1 cellular context compared by ENCODE assay signal in genomic region chr2:205975082-205975949, GRCh38.
TF ChIP-seq lines count a peak whose summit lies in the region.

No MANE protein-coding gene starts in this region.

TF ChIP-seq in HepG2, 621 proteins besides CTCF, POLR2A, EP300 and RAD21 (continued from another document and continues in another):
- peak; percentile 76; the same call in 1 of the 2 replicates for TF ChIP-seq ARID4A (CRISPR knock-in tag; IDR thresholded peaks at IDR 0.05; ENCODE audit: borderline replicate concordance)
- TF ChIP-seq ZNF737 (CRISPR knock-in tag; IDR thresholded peaks at IDR 0.05; ENCODE audit: borderline replicate concordance): no peak
- TF ChIP-seq ZNF790 (CRISPR knock-in tag; IDR thresholded peaks at IDR 0.05; ENCODE audit: borderline replicate concordance): no peak; the same call in 1 of the 2 replicates
- TF ChIP-seq ATF1 (CRISPR knock-in tag; IDR thresholded peaks at IDR 0.05): peak; percentile 77; the same call in 1 of the 2 replicates
- peak; percentile 78 for TF ChIP-seq HINFP (CRISPR knock-in tag; IDR thresholded peaks at IDR 0.05; ENCODE audit: low read depth)
- peak; percentile 96; the same call in 1 of the 2 replicates for TF ChIP-seq ZBTB38 (CRISPR knock-in tag; IDR thresholded peaks at IDR 0.05)
- TF ChIP-seq KMT2B (CRISPR knock-in tag; IDR thresholded peaks at IDR 0.05): peak; percentile 58; the same call in 1 of the 2 replicates
- TF ChIP-seq, protein P1, sequence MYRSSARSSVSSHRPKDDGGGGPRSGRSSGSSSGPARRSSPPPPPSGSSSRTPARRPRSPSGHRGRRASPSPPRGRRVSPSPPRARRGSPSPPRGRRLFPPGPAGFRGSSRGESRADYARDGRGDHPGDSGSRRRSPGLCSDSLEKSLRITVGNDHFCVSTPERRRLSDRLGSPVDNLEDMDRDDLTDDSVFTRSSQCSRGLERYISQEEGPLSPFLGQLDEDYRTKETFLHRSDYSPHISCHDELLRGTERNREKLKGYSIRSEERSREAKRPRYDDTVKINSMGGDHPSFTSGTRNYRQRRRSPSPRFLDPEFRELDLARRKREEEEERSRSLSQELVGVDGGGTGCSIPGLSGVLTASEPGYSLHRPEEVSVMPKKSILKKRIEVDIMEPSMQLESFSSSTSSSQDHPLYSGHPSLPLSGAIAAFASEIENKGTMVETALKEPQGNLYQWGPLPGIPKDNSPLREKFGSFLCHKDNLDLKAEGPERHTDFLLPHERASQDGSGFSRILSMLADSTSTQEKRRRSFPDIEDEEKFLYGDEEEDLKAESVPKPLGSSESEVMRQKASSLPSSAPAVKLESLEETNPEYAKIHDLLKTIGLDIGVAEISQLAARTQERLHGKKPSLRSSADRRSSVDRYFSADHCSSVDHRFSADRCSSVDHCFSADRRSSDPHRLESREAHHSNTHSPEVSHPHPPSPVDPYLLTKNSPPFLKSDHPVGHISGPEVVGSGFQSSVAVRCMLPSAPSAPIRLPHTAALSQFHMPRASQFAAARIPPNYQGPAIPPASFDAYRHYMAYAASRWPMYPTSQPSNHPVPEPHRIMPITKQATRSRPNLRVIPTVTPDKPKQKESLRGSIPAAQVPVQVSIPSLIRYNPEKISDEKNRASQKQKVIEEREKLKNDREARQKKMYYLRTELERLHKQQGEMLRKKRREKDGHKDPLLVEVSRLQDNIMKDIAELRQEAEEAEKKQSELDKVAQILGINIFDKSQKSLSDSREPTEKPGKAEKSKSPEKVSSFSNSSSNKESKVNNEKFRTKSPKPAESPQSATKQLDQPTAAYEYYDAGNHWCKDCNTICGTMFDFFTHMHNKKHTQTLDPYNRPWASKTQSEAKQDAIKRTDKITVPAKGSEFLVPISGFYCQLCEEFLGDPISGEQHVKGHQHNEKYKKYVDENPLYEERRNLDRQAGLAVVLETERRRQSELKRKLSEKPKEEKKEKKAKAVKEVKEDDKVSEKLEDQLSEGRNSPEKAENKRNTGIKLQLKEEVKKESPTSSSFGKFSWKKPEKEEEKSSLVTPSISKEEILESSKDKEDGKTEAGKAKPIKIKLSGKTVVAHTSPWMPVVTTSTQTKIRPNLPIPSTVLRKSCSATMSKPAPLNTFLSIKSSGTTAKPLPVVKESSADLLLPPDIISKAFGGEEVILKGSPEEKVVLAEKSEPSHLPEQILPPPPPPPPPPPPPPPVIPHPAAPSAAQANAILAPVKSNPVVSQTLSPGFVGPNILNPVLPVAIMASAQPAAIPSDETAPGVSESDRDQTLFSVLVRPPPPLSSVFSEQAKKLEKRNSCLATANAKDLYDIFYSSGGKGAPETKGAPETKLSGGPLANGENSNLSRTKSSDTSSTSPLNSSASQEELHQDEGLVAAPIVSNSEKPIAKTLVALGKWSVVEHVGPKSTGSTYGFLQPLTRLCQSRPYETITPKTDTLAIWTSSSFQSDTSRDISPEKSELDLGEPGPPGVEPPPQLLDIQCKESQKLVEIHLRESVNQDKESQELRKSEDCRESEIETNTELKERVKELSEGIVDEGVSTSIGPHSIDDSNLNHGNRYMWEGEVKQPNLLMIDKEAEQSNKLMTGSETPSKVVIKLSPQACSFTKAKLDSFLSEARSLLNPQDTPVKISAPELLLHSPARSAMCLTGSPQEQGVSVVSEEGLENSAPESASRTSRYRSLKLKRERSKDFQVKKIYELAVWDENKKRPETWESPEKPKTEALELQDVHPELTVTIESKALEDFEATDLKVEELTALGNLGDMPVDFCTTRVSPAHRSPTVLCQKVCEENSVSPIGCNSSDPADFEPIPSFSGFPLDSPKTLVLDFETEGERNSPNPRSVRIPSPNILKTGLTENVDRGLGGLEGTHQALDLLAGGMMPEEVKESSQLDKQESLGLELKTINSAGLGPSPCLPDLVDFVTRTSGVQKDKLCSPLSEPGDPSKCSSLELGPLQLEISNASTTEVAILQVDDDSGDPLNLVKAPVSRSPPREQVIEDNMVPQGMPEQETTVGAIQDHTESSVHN (CRISPR knock-in tag; IDR thresholded peaks at IDR 0.05): peak; percentile 81
- peak; percentile 85; the same call in 1 of the 2 replicates for TF ChIP-seq ZNF878 (CRISPR knock-in tag; IDR thresholded peaks at IDR 0.05)
- no peak for TF ChIP-seq ZNF724P (CRISPR knock-in tag; IDR thresholded peaks at IDR 0.05; ENCODE audit: borderline replicate concordance)
- peak; percentile 44; the same call in 1 of the 2 replicates for TF ChIP-seq WIZ (CRISPR knock-in tag; IDR thresholded peaks at IDR 0.05)
- no peak for TF ChIP-seq NONO (IDR thresholded peaks at IDR 0.05)
- TF ChIP-seq NONO (CRISPR knock-in tag; conservative IDR thresholded peaks at IDR 0.05): peak; percentile 98
- TF ChIP-seq PAX8 (CRISPR knock-in tag; IDR thresholded peaks at IDR 0.05; ENCODE audit: borderline replicate concordance): no peak
- TF ChIP-seq XRCC5 (optimal IDR thresholded peaks at IDR 0.05; ENCODE audit: low read length): peak; percentile 68
- TF ChIP-seq, protein P2, sequence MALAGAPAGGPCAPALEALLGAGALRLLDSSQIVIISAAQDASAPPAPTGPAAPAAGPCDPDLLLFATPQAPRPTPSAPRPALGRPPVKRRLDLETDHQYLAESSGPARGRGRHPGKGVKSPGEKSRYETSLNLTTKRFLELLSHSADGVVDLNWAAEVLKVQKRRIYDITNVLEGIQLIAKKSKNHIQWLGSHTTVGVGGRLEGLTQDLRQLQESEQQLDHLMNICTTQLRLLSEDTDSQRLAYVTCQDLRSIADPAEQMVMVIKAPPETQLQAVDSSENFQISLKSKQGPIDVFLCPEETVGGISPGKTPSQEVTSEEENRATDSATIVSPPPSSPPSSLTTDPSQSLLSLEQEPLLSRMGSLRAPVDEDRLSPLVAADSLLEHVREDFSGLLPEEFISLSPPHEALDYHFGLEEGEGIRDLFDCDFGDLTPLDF (CRISPR knock-in tag; IDR thresholded peaks at IDR 0.05): no peak
- TF ChIP-seq, protein P3, sequence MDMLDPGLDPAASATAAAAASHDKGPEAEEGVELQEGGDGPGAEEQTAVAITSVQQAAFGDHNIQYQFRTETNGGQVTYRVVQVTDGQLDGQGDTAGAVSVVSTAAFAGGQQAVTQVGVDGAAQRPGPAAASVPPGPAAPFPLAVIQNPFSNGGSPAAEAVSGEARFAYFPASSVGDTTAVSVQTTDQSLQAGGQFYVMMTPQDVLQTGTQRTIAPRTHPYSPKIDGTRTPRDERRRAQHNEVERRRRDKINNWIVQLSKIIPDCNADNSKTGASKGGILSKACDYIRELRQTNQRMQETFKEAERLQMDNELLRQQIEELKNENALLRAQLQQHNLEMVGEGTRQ (IDR thresholded peaks at IDR 0.05; ENCODE audit: low read depth, low read length): no peak
- TF ChIP-seq, protein P3 (CRISPR knock-in tag; IDR thresholded peaks at IDR 0.05; ENCODE audit: borderline replicate concordance): no peak
- no peak for TF ChIP-seq HBP1 (CRISPR knock-in tag; IDR thresholded peaks at IDR 0.05; ENCODE audit: low read depth)
- TF ChIP-seq MEIS1 (CRISPR knock-in tag; IDR thresholded peaks at IDR 0.05; ENCODE audit: borderline replicate concordance): peak; percentile 97
- peak; percentile 56; the same call in 1 of the 2 replicates for TF ChIP-seq SALL2 (CRISPR knock-in tag; IDR thresholded peaks at IDR 0.05)
- peak; percentile 91 for TF ChIP-seq ZSCAN25 (CRISPR knock-in tag; IDR thresholded peaks at IDR 0.05)
- TF ChIP-seq HNRNPLL (IDR thresholded peaks at IDR 0.05; ENCODE audit: low read depth, low read length, poor library complexity, severe bottlenecking): no peak
- no peak for TF ChIP-seq ZBTB21 (CRISPR knock-in tag; IDR thresholded peaks at IDR 0.05)
- no peak for TF ChIP-seq ZNF282 (IDR thresholded peaks at IDR 0.05; ENCODE audit: partially characterized antibody)
- no peak; the same call in 1 of the 2 replicates for TF ChIP-seq ZNF451 (CRISPR knock-in tag; IDR thresholded peaks at IDR 0.05)
- TF ChIP-seq MIER3 (CRISPR knock-in tag; IDR thresholded peaks at IDR 0.05; ENCODE audit: borderline replicate concordance): peak; percentile 99
- no peak for TF ChIP-seq FIP1L1 (IDR thresholded peaks at IDR 0.05; ENCODE audit: borderline replicate concordance, insufficient read depth, low read depth, low read length)
- peak; percentile 82 for TF ChIP-seq RBFOX2 (IDR thresholded peaks at IDR 0.05; ENCODE audit: low read depth, low read length)
- TF ChIP-seq MAFG (CRISPR knock-in tag; IDR thresholded peaks at IDR 0.05): no peak
- TF ChIP-seq FOXA1 (IDR thresholded peaks at IDR 0.05): no peak
- peak; percentile 86 for TF ChIP-seq FOXA1 (CRISPR knock-in tag; IDR thresholded peaks at IDR 0.05)
- peak; percentile 97 for TF ChIP-seq REPIN1 (CRISPR knock-in tag; IDR thresholded peaks at IDR 0.05; ENCODE audit: borderline replicate concordance, low read depth)
- TF ChIP-seq HNRNPUL1 (IDR thresholded peaks at IDR 0.05; ENCODE audit: low read depth, low read length): peak; percentile 95
- peak; percentile 81; the same call in 1 of the 2 replicates for TF ChIP-seq ZNF784 (CRISPR knock-in tag; IDR thresholded peaks at IDR 0.05; ENCODE audit: borderline replicate concordance)
- no peak for TF ChIP-seq ZNF75D (CRISPR knock-in tag; IDR thresholded peaks at IDR 0.05; ENCODE audit: borderline replicate concordance)
- TF ChIP-seq SCMH1 (CRISPR knock-in tag; IDR thresholded peaks at IDR 0.05; ENCODE audit: borderline replicate concordance): no peak
- peak; percentile 93 for TF ChIP-seq ZNF556 (CRISPR knock-in tag; IDR thresholded peaks at IDR 0.05; ENCODE audit: borderline replicate concordance)
- TF ChIP-seq TEAD2 (CRISPR knock-in tag; IDR thresholded peaks at IDR 0.05): no peak
- no peak for TF ChIP-seq RAD51 (IDR thresholded peaks at IDR 0.05; ENCODE audit: borderline replicate concordance)
- peak; percentile 81; the same call in 1 of the 2 replicates for TF ChIP-seq ZNF160 (CRISPR knock-in tag; IDR thresholded peaks at IDR 0.05)
- peak; percentile 85 for TF ChIP-seq ZNF264 (CRISPR knock-in tag; IDR thresholded peaks at IDR 0.05)
- peak; percentile 26; the same call in 1 of the 2 replicates for TF ChIP-seq ZNF629 (CRISPR knock-in tag; conservative IDR thresholded peaks at IDR 0.05)
